8 cellular contexts compared by ENCODE assay signal in the genomic region with DNA sequence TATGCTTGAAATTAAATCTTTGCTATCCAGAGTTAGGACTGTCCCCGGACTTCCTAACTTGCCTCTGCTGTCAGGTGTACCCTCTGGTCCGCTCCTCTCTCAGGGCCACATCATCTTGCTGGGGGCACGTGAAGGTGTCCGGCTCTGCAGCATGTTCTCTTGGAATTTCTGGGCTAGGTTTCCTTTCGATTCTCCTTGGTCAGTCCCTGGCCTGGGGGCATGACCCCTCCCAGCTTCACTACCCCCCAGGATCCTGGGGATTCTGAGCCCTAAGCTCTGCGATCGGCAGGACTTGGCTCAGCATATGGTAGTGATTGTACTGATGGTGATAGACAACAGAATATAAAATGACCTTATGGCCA. TPM values are rescaled to one million over a fixed set of nuclear protein-coding genes. Genes with fewer than 3 reads are reported as not detected.
DNase-seq lines count a peak whose midpoint lies in the region; ATAC-seq and TF ChIP-seq lines count a peak whose summit lies in the region.

No MANE protein-coding gene starts in this region.

- H3K27me3 Mint-ChIP-seq in CD4-positive, CD25-positive, alpha-beta regulatory T cell = no peaks in the 10 kb centered on the region

- intact Hi-C loops in posterior vena cava (cut with DNase I) = loop anchor here in 1 of 2 donors (5.0 kb wide), 1 partner anchor 117 kb away; no protein-coding TSS in a partner anchor

- H3K27ac ChIP-seq in CD4-positive, CD25-positive, alpha-beta regulatory T cell (ENCODE audit: insufficient read depth, low read length, poor library complexity, severe bottlenecking) = peak overlapping the region; percentile 65
- H3K27ac ChIP-seq in ectodermal cell (ENCODE audit: insufficient read depth, low read depth, low read length, poor library complexity, severe bottlenecking) (no peak overlapping the region), neutrophil (peak overlapping the region; percentile 70)

- peaks cover 4 to 41% (median 26%) of the 10 kb centered on the region in 4 donors for H3K4me1 Mint-ChIP-seq in CD4-positive, CD25-positive, alpha-beta regulatory T cell

- peaks cover 21% of the 10 kb centered on the region for H3K4me1 ChIP-seq in CD4-positive, CD25-positive, alpha-beta regulatory T cell (ENCODE audit: control insufficient read depth, insufficient read depth, low read length, poor library complexity, severe bottlenecking)
- H3K4me1 ChIP-seq in ectodermal cell (ENCODE audit: control insufficient read depth, insufficient read depth, low read length) (no peaks in the 10 kb centered on the region), neutrophil (ENCODE audit: control insufficient read depth in 1 of 2, insufficient read depth in 1 of 2, low read depth in 1 of 2, low read length in 1 of 2) (peaks cover 20 to 33% of the 10 kb centered on the region in 2 experiments)

- TF ChIP-seq POLR2A in NB4 (IDR thresholded peaks at IDR 0.05; ENCODE audit: extremely low read depth, insufficient read length) = no peak

- H3K27me3 ChIP-seq in CD4-positive, CD25-positive, alpha-beta regulatory T cell (ENCODE audit: control insufficient read depth, insufficient read depth, low read length) = no peaks in the 10 kb centered on the region
- H3K27me3 ChIP-seq in ectodermal cell (ENCODE audit: control insufficient read depth, insufficient read depth, low read length, poor library complexity, severe bottlenecking) (peaks cover 4% of the 10 kb centered on the region), neutrophil (no peaks in the 10 kb centered on the region)

- peaks cover under 1% of the 10 kb centered on the region for H3K36me3 Mint-ChIP-seq in CD4-positive, CD25-positive, alpha-beta regulatory T cell

- TF ChIP-seq CTCF in NB4 (IDR thresholded peaks at IDR 0.05; ENCODE audit: low read depth, low read length) = no peak
- no peak for TF ChIP-seq CTCF in neutrophil (IDR thresholded peaks at IDR 0.05)

- no peaks in the 10 kb centered on the region for H3K9me3 ChIP-seq in CD4-positive, CD25-positive, alpha-beta regulatory T cell (ENCODE audit: control insufficient read depth in 2 of 2, low read length in 2 of 2)
- no peaks in the 10 kb centered on the region for H3K9me3 ChIP-seq in ectodermal cell (ENCODE audit: control insufficient read depth, low read length)
- H3K9me3 ChIP-seq in neutrophil = no peaks in the 10 kb centered on the region

- H3K4me3 ChIP-seq in CD4-positive, CD25-positive, alpha-beta regulatory T cell (ENCODE audit: low read depth, low read length) = peak overlapping the region; percentile 26
- H3K4me3 ChIP-seq in NB4 (ENCODE audit: low read depth, low read length) = peak overlapping the region; percentile 49
- H3K4me3 ChIP-seq in ectodermal cell (ENCODE audit: insufficient read depth, low read depth, low read length) = peak overlapping the region; percentile 31
- peak overlapping the region; percentile 72 to 75 for H3K4me3 ChIP-seq in neutrophil (ENCODE audit: low read depth in 1 of 2, low read length in 1 of 2)

- H3K36me3 ChIP-seq in CD4-positive, CD25-positive, alpha-beta regulatory T cell (ENCODE audit: control insufficient read depth, insufficient read depth, low read length) = peaks cover 2% of the 10 kb centered on the region
- no peaks in the 10 kb centered on the region for H3K36me3 ChIP-seq in ectodermal cell (ENCODE audit: control insufficient read depth, insufficient read depth, low read length)
- no peaks in the 10 kb centered on the region for H3K36me3 ChIP-seq in neutrophil

- 89 to 91% methylated on average over 7 of the region's 7 CpGs for WGBS in ectodermal cell, 2 experiments

- peak overlapping the region; percentile 88 to 95 (median 92) for H3K4me3 Mint-ChIP-seq in CD4-positive, CD25-positive, alpha-beta regulatory T cell

- no peak for ATAC-seq in CD4-positive, CD25-positive, alpha-beta regulatory T cell (ENCODE audit: low read depth in 2 of 2)

- no peaks in the 10 kb centered on the region for H3K9me3 Mint-ChIP-seq in CD4-positive, CD25-positive, alpha-beta regulatory T cell

- no peak for DNase-seq in CD4-positive, CD25-positive, alpha-beta regulatory T cell
- no peak for DNase-seq in NB4 (ENCODE audit: low read depth)
- no peak for DNase-seq in anterior cingulate cortex (lab: John Stamatoyannopoulos, UW)
- no peak for DNase-seq in posterior vena cava (ENCODE audit: low spot score)
- DNase-seq in COLO668 (lab: John Stamatoyannopoulos, UW; ENCODE audit: unreplicated experiment) = no peak
- no peak for DNase-seq in NAMALWA (ENCODE audit: low spot score)

- peak overlapping the region; percentile 93 to 95 (median 94) for H3K27ac Mint-ChIP-seq in CD4-positive, CD25-positive, alpha-beta regulatory T cell

RNA-seq across cellular contexts. Expression of a gene that starts 5.1 kb away (rescaled TPM):
- 116 TPM for total RNA-seq in CD4-positive, CD25-positive, alpha-beta regulatory T cell
- polyA plus RNA-seq in CD4-positive, CD25-positive, alpha-beta regulatory T cell = 100 to 1,000 TPM; 141 to 148 (median 144) TPM
- 193 TPM for polyA plus RNA-seq in ectodermal cell (2013, experiment 1 of 4)
- 168 TPM for polyA plus RNA-seq in ectodermal cell (2013, experiment 2 of 4)
- 115 TPM for polyA plus RNA-seq in ectodermal cell (2013, experiment 3 of 4)
- polyA plus RNA-seq in ectodermal cell (2013, experiment 4 of 4) = 118 TPM
- total RNA-seq in posterior vena cava = 100 to 1,000 TPM; 176 to 206 TPM

RNA-seq across cellular contexts. Expression of a gene that starts 44.3 kb away (rescaled TPM):
- 9.0 TPM for total RNA-seq in CD4-positive, CD25-positive, alpha-beta regulatory T cell
- 10 to 100 TPM; 17.8 to 24.4 (median 22.1) TPM for polyA plus RNA-seq in CD4-positive, CD25-positive, alpha-beta regulatory T cell
- polyA plus RNA-seq in ectodermal cell (2013, experiment 1 of 4) = 24.9 TPM
- polyA plus RNA-seq in ectodermal cell (2013, experiment 2 of 4) = 19.2 TPM
- 20.7 TPM for polyA plus RNA-seq in ectodermal cell (2013, experiment 3 of 4)
- polyA plus RNA-seq in ectodermal cell (2013, experiment 4 of 4) = 22.3 TPM
- total RNA-seq in posterior vena cava = 1 to 10 TPM; 4.6 to 6.5 TPM
